ENCODE assay signal across 6 cellular contexts in the genomic region with DNA sequence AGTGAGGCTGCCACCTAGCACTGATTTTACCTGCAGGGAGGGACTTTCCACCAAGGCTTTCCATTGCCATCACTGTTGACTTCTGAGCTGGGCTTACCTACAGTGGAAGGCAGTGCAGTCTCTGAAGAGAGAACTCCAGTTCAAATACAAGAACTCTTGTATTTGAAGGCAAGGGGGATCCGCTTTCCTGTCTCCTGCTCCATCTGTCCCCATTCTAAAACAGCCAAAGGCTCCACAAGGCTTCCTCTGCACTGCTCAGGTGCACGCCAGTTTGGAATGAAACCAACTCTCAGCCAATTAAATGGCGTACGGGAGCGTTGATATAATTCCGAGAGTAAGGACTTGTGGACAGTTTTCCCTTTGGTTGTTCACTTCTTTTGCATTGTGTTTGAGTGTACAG.
"Had no signal": no experiment of that assay in that cellular context is flagged by ENCODE, and none has a peak within 500 bp of the region (broad histone marks: within the 10 kb centered on the region; RNA-seq: fewer than 3 reads in every experiment).

No MANE protein-coding gene starts in this region.

- H3K36me3 Mint-ChIP-seq: IgD-negative memory B cell had no signal

- H3K9me3 Mint-ChIP-seq: GM23338, H9 had no signal

- H3K4me2 ChIP-seq: GM23338 had no signal

- DNase-seq: H9, HCEC 1CT had no signal

- H3K27ac Mint-ChIP-seq: GM23338, H9, IgD-negative memory B cell had no signal

- H3K4me1 Mint-ChIP-seq: GM23338, IgD-negative memory B cell had no signal

- ATAC-seq: GM23338, HepG2 had no signal

- H2AFZ ChIP-seq: GM23338 had no signal

- H3K27me3 Mint-ChIP-seq: IgD-negative memory B cell had no signal

- H3K27ac ChIP-seq: HL-60 had no signal

- H3K4me3 Mint-ChIP-seq: GM23338, H9, IgD-negative memory B cell had no signal

- H3K4me3 ChIP-seq: GM23338 had no signal
